9 cellular contexts compared by ENCODE assay signal in genomic region chr9:76756273-76756650, GRCh38. TPM values are rescaled to one million over a fixed set of nuclear protein-coding genes. Genes with fewer than 3 reads are reported as not detected.
DNase-seq lines count a peak whose midpoint lies in the region; ATAC-seq and TF ChIP-seq lines count a peak whose summit lies in the region.
"Had no signal": no experiment of that assay in that cellular context is flagged by ENCODE, and none has a peak within 500 bp of the region (broad histone marks: within the 10 kb centered on the region; RNA-seq: fewer than 3 reads in every experiment).

No MANE protein-coding gene starts in this region.

- DNase-seq in MCF 10A (ENCODE audit: unreplicated experiment) (peak; percentile 48), breast epithelium (ENCODE audit: low spot score in 2 of 2) (no peak), globus pallidus (ENCODE audit: low spot score) (peak; percentile 51), smooth muscle cell (lab: John Stamatoyannopoulos, UW; ENCODE audit: unreplicated experiment) (no peak)
- DNase-seq in stimulated activated CD4-positive, alpha-beta T cell treated with anti-CD3 and anti-CD28 coated beads, Interleukin-1b, Interleukin-23, amount 100 ng/mL, for 48 hours = no peak
- DNase-seq: pancreas had no signal

- no peaks in the 10 kb centered on the region for H3K36me3 Mint-ChIP-seq in MCF 10A (ENCODE audit: insufficient read depth, unreplicated experiment)

- H3K4me3 Mint-ChIP-seq in MCF 10A (ENCODE audit: unreplicated experiment) = no peak overlapping the region

- no peaks in the 10 kb centered on the region for H3F3A ChIP-seq in smooth muscle cell (ENCODE audit: low read depth)

- WGBS in smooth muscle cell (ENCODE audit: low lambda C conversion rate) = 57% methylated on average over 6 of the region's 6 CpGs

- POLR2A ChIA-PET in MCF 10A (lab: Yijun Ruan, JAX) = no interaction called here

- H3K79me2 ChIP-seq in OCI-LY3 (ENCODE audit: low read length) (no peaks in the 10 kb centered on the region), smooth muscle cell (ENCODE audit: low read depth) (no peaks in the 10 kb centered on the region)

- no peak for TF ChIP-seq CTCF in MCF 10A (IDR thresholded peaks at IDR 0.05; ENCODE audit: unreplicated experiment)
- TF ChIP-seq CTCF in breast epithelium (IDR thresholded peaks at IDR 0.05) = no peak
- TF ChIP-seq CTCF in OCI-LY3 (IDR thresholded peaks at IDR 0.05; ENCODE audit: low read depth, low read length) = peak; percentile 48
- TF ChIP-seq CTCF in smooth muscle cell (IDR thresholded peaks at IDR 0.05; ENCODE audit: borderline replicate concordance, insufficient read depth, poor library complexity, severe bottlenecking) = no peak

- H3K27ac Mint-ChIP-seq in MCF 10A (ENCODE audit: low read depth, unreplicated experiment) = no peak overlapping the region

- BruUV-seq in MCF 10A (replicated peaks; lab: Mats Ljungman, UMichigan) = no TSS peak

- H3K27me3 ChIP-seq in breast epithelium (no peaks in the 10 kb centered on the region), OCI-LY3 (ENCODE audit: low read depth, low read length) (peaks cover 12% of the 10 kb centered on the region), smooth muscle cell (ENCODE audit: low read depth) (peaks cover 9% of the 10 kb centered on the region)
- H3K27me3 ChIP-seq: pancreas had no signal

- intact Hi-C loops in MCF 10A (cut with micrococcal nuclease) = no loop called here
- intact Hi-C loops in breast epithelium (cut with DNase I; ENCODE audit: low total_unique reads) = no loop called here

- H3K9ac ChIP-seq in OCI-LY3 (ENCODE audit: low read length) = peak overlapping the region; percentile 54
- H3K9ac ChIP-seq in smooth muscle cell (ENCODE audit: low read depth) = no peak overlapping the region

- ATAC-seq in HG03442 (IDR thresholded peaks at IDR 0.05; ENCODE audit: unreplicated experiment) (peak; percentile 20), GM19467 (IDR thresholded peaks at IDR 0.05; ENCODE audit: unreplicated experiment) (no peak)

- no peaks in the 10 kb centered on the region for H3K27me3 Mint-ChIP-seq in MCF 10A (ENCODE audit: insufficient read depth, unreplicated experiment)

- CTCF ChIA-PET in MCF 10A (lab: Yijun Ruan, JAX) = interaction anchor here (0.9 to 1.2 kb wide), 3 partner anchors 12 to 393 kb away, joined by 3 to 5 read pairs (median 3); no protein-coding TSS in a partner anchor

- H4K20me1 ChIP-seq in OCI-LY3 (ENCODE audit: insufficient read depth, low read length) (no peaks in the 10 kb centered on the region), smooth muscle cell (ENCODE audit: low read depth) (no peaks in the 10 kb centered on the region)

- H3K4me1 Mint-ChIP-seq in MCF 10A (ENCODE audit: insufficient read depth, unreplicated experiment) = peaks cover 13% of the 10 kb centered on the region

- H3K4me1 ChIP-seq in breast epithelium = no peaks in the 10 kb centered on the region
- H3K4me1 ChIP-seq in OCI-LY3 (ENCODE audit: low read length) = peaks cover 44% of the 10 kb centered on the region
- no peaks in the 10 kb centered on the region for H3K4me1 ChIP-seq in smooth muscle cell (ENCODE audit: low read depth)
- H3K4me1 ChIP-seq: pancreas had no signal

- H3K9me3 ChIP-seq in breast epithelium (no peaks in the 10 kb centered on the region), OCI-LY3 (ENCODE audit: insufficient read depth, low read length) (no peaks in the 10 kb centered on the region), smooth muscle cell (replicated peaks; ENCODE audit: low read depth) (no peaks in the 10 kb centered on the region)
- H3K9me3 ChIP-seq: pancreas had no signal

- H3K36me3 ChIP-seq in breast epithelium (no peaks in the 10 kb centered on the region), OCI-LY3 (replicated peaks; ENCODE audit: low read depth, low read length) (no peaks in the 10 kb centered on the region), smooth muscle cell (ENCODE audit: low read depth) (no peaks in the 10 kb centered on the region)
- H3K36me3 ChIP-seq: pancreas had no signal

- TF ChIP-seq POLR2A in breast epithelium (IDR thresholded peaks at IDR 0.05) = no peak

- H3K4me3 ChIP-seq in breast epithelium (no peak overlapping the region), OCI-LY3 (ENCODE audit: low read length) (peak overlapping the region; percentile 74), smooth muscle cell (no peak overlapping the region)
- H3K4me3 ChIP-seq: pancreas had no signal

- no peak overlapping the region for H3K27ac ChIP-seq in breast epithelium
- H3K27ac ChIP-seq in OCI-LY3 (ENCODE audit: low read length) = no peak overlapping the region
- no peak overlapping the region for H3K27ac ChIP-seq in smooth muscle cell (ENCODE audit: low read depth)
- H3K27ac ChIP-seq: pancreas had no signal

- no peaks in the 10 kb centered on the region for H3K9me3 Mint-ChIP-seq in MCF 10A (ENCODE audit: unreplicated experiment)

- H2AFZ ChIP-seq in OCI-LY3 (ENCODE audit: low read depth, low read length) = peak overlapping the region; percentile 78
- H2AFZ ChIP-seq in smooth muscle cell (ENCODE audit: low read depth) = no peak overlapping the region

- H3K4me2 ChIP-seq in OCI-LY3 (ENCODE audit: low read length) (peak overlapping the region; percentile 66), smooth muscle cell (no peak overlapping the region)

RNA-seq across cellular contexts. Expression of gene PCA3, which starts 8.0 kb away (rescaled TPM):
- total RNA-seq in MCF 10A (2022) = not detected in 2 replicates
- under 1 TPM in 2 of 3 donors, not detected in 1; 0.16 to 0.44 TPM for total RNA-seq in breast epithelium
- total RNA-seq in smooth muscle cell = not detected in 2 replicates
- 0.30 TPM in 1 of 2 replicates, not detected in the other for polyA plus RNA-seq in smooth muscle cell
- total RNA-seq: pancreas had no signal

Comparison
In these comparisons a context has a peak if more than half of its experiments do, and no peak if none do; other contexts are left out.
1. DNase-seq: peak in MCF 10A (single experiment) and globus pallidus (single experiment); none in breast epithelium (0 of 2), smooth muscle cell (single experiment) and stimulated activated CD4-positive, alpha-beta T cell treated with anti-CD3 and anti-CD28 coated beads, Interleukin-1b, Interleukin-23, amount 100 ng/mL, for 48 hours (single experiment).